In the genomic region with DNA sequence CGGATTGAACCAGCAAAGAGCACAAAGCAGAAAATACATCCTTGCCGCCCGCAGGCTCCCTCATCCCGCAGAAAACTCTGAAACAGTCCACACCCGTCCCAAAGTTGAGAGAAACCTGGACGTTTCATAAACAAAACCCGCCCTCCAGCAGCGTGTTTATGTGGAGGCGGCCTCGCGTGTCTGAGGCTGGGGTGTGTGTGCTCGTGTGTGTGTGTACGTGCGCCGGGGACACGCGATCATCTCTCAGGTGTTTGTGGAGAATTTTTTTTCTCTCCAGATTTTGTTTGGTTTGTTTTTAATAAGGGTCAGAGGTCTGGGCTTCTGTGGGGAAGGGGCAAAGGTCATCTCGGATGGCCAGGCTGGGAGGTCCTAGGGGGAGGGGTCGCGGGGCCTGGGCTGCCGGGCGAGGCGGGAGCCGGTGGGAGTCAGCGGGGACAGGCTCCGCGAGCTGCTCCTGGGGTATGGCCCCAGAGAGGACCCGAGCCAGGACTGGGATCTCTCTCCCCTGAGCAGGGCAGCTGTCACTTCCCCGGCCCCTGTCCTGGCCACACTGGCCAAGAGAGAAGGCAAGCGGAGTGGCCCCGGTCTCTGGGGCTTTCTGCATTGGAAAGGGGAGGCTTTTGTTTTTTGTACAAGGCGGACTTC, we compare ENCODE assay signal across 2 cellular contexts.
TF ChIP-seq lines count a peak whose summit lies in the region.

No MANE protein-coding gene starts in this region.

TF ChIP-seq in SK-N-SH, 30 proteins besides CTCF, POLR2A, EP300 and RAD21 (continued from another document):
- TF ChIP-seq, protein P1, sequence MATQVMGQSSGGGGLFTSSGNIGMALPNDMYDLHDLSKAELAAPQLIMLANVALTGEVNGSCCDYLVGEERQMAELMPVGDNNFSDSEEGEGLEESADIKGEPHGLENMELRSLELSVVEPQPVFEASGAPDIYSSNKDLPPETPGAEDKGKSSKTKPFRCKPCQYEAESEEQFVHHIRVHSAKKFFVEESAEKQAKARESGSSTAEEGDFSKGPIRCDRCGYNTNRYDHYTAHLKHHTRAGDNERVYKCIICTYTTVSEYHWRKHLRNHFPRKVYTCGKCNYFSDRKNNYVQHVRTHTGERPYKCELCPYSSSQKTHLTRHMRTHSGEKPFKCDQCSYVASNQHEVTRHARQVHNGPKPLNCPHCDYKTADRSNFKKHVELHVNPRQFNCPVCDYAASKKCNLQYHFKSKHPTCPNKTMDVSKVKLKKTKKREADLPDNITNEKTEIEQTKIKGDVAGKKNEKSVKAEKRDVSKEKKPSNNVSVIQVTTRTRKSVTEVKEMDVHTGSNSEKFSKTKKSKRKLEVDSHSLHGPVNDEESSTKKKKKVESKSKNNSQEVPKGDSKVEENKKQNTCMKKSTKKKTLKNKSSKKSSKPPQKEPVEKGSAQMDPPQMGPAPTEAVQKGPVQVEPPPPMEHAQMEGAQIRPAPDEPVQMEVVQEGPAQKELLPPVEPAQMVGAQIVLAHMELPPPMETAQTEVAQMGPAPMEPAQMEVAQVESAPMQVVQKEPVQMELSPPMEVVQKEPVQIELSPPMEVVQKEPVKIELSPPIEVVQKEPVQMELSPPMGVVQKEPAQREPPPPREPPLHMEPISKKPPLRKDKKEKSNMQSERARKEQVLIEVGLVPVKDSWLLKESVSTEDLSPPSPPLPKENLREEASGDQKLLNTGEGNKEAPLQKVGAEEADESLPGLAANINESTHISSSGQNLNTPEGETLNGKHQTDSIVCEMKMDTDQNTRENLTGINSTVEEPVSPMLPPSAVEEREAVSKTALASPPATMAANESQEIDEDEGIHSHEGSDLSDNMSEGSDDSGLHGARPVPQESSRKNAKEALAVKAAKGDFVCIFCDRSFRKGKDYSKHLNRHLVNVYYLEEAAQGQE (IDR thresholded peaks at IDR 0.05; ENCODE audit: low read depth, low read length): no peak
- TF ChIP-seq GABPA (IDR thresholded peaks at IDR 0.05; ENCODE audit: low read depth): no peak
- TF ChIP-seq GATA2 (CRISPR knock-in tag; IDR thresholded peaks at IDR 0.05): no peak
- TF ChIP-seq, protein P2, sequence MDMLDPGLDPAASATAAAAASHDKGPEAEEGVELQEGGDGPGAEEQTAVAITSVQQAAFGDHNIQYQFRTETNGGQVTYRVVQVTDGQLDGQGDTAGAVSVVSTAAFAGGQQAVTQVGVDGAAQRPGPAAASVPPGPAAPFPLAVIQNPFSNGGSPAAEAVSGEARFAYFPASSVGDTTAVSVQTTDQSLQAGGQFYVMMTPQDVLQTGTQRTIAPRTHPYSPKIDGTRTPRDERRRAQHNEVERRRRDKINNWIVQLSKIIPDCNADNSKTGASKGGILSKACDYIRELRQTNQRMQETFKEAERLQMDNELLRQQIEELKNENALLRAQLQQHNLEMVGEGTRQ (IDR thresholded peaks at IDR 0.05; ENCODE audit: borderline replicate concordance, low read depth, low read length): no peak
- TF ChIP-seq EZH2phosphoT487 (IDR thresholded peaks at IDR 0.05; ENCODE audit: borderline replicate concordance, low read depth): no peak
- TF ChIP-seq TCF12 (IDR thresholded peaks at IDR 0.05): no peak
- TF ChIP-seq ELF1 (IDR thresholded peaks at IDR 0.05): no peak
- TF ChIP-seq, protein P3, sequence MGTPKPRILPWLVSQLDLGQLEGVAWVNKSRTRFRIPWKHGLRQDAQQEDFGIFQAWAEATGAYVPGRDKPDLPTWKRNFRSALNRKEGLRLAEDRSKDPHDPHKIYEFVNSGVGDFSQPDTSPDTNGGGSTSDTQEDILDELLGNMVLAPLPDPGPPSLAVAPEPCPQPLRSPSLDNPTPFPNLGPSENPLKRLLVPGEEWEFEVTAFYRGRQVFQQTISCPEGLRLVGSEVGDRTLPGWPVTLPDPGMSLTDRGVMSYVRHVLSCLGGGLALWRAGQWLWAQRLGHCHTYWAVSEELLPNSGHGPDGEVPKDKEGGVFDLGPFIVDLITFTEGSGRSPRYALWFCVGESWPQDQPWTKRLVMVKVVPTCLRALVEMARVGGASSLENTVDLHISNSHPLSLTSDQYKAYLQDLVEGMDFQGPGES (IDR thresholded peaks at IDR 0.05; ENCODE audit: low read depth, low read length): no peak
- TF ChIP-seq RCOR1 (IDR thresholded peaks at IDR 0.05; ENCODE audit: low read length): no peak
- no peak for TF ChIP-seq YY1 (IDR thresholded peaks at IDR 0.05; ENCODE audit: low read depth)
- TF ChIP-seq MEF2A (IDR thresholded peaks at IDR 0.05; ENCODE audit: borderline replicate concordance, low read depth): no peak
- TF ChIP-seq TEAD4 (IDR thresholded peaks at IDR 0.05; ENCODE audit: borderline replicate concordance, insufficient read depth): no peak
- no peak for TF ChIP-seq TAF1 (IDR thresholded peaks at IDR 0.05; ENCODE audit: borderline replicate concordance, low read depth, low read length)
- TF ChIP-seq POLR2AphosphoS5 (IDR thresholded peaks at IDR 0.05; ENCODE audit: low read depth, low read length): no peak
- no peak for TF ChIP-seq SMC3 (IDR thresholded peaks at IDR 0.05; ENCODE audit: low read depth, low read length)
- TF ChIP-seq, protein P4, sequence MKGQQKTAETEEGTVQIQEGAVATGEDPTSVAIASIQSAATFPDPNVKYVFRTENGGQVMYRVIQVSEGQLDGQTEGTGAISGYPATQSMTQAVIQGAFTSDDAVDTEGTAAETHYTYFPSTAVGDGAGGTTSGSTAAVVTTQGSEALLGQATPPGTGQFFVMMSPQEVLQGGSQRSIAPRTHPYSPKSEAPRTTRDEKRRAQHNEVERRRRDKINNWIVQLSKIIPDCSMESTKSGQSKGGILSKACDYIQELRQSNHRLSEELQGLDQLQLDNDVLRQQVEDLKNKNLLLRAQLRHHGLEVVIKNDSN (IDR thresholded peaks at IDR 0.05; ENCODE audit: borderline replicate concordance, low read depth): no peak

TF ChIP-seq in HepG2, 621 proteins besides CTCF, POLR2A, EP300 and RAD21 (continued from another document and continues in another):
- TF ChIP-seq, protein P5, sequence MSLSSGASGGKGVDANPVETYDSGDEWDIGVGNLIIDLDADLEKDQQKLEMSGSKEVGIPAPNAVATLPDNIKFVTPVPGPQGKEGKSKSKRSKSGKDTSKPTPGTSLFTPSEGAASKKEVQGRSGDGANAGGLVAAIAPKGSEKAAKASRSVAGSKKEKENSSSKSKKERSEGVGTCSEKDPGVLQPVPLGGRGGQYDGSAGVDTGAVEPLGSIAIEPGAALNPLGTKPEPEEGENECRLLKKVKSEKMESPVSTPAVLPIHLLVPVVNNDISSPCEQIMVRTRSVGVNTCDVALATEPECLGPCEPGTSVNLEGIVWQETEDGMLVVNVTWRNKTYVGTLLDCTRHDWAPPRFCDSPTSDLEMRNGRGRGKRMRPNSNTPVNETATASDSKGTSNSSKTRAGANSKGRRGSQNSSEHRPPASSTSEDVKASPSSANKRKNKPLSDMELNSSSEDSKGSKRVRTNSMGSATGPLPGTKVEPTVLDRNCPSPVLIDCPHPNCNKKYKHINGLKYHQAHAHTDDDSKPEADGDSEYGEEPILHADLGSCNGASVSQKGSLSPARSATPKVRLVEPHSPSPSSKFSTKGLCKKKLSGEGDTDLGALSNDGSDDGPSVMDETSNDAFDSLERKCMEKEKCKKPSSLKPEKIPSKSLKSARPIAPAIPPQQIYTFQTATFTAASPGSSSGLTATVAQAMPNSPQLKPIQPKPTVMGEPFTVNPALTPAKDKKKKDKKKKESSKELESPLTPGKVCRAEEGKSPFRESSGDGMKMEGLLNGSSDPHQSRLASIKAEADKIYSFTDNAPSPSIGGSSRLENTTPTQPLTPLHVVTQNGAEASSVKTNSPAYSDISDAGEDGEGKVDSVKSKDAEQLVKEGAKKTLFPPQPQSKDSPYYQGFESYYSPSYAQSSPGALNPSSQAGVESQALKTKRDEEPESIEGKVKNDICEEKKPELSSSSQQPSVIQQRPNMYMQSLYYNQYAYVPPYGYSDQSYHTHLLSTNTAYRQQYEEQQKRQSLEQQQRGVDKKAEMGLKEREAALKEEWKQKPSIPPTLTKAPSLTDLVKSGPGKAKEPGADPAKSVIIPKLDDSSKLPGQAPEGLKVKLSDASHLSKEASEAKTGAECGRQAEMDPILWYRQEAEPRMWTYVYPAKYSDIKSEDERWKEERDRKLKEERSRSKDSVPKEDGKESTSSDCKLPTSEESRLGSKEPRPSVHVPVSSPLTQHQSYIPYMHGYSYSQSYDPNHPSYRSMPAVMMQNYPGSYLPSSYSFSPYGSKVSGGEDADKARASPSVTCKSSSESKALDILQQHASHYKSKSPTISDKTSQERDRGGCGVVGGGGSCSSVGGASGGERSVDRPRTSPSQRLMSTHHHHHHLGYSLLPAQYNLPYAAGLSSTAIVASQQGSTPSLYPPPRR (CRISPR knock-in tag; IDR thresholded peaks at IDR 0.05; ENCODE audit: borderline replicate concordance): peak; percentile 96
- TF ChIP-seq, protein P6, sequence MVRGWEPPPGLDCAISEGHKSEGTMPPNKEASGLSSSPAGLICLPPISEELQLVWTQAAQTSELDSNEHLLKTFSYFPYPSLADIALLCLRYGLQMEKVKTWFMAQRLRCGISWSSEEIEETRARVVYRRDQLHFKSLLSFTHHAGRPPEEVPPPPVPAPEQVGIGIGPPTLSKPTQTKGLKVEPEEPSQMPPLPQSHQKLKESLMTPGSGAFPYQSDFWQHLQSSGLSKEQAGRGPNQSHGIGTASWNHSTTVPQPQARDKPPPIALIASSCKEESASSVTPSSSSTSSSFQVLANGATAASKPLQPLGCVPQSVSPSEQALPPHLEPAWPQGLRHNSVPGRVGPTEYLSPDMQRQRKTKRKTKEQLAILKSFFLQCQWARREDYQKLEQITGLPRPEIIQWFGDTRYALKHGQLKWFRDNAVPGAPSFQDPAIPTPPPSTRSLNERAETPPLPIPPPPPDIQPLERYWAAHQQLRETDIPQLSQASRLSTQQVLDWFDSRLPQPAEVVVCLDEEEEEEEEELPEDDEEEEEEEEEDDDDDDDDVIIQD (CRISPR knock-in tag; IDR thresholded peaks at IDR 0.05; ENCODE audit: low read depth): peak; percentile 16; the same call in 1 of the 2 replicates
- TF ChIP-seq KLF11 (CRISPR knock-in tag; IDR thresholded peaks at IDR 0.05): 0 out of 2 replicates have a peak, but pooled peaks have one; percentile 41
- TF ChIP-seq, protein P7, sequence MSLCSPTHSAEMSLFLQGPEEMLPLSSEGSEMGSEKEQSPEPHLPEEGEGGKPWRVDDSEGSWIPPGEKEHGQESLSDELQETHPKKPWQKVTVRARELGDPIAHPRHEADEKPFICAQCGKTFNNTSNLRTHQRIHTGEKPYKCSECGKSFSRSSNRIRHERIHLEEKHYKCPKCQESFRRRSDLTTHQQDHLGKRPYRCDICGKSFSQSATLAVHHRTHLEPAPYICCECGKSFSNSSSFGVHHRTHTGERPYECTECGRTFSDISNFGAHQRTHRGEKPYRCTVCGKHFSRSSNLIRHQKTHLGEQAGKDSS (CRISPR knock-in tag; IDR thresholded peaks at IDR 0.05; ENCODE audit: borderline replicate concordance, low read depth): no peak
- TF ChIP-seq TBX2 (CRISPR knock-in tag; IDR thresholded peaks at IDR 0.05; ENCODE audit: borderline replicate concordance): peak; percentile 87
- TF ChIP-seq, protein P8, sequence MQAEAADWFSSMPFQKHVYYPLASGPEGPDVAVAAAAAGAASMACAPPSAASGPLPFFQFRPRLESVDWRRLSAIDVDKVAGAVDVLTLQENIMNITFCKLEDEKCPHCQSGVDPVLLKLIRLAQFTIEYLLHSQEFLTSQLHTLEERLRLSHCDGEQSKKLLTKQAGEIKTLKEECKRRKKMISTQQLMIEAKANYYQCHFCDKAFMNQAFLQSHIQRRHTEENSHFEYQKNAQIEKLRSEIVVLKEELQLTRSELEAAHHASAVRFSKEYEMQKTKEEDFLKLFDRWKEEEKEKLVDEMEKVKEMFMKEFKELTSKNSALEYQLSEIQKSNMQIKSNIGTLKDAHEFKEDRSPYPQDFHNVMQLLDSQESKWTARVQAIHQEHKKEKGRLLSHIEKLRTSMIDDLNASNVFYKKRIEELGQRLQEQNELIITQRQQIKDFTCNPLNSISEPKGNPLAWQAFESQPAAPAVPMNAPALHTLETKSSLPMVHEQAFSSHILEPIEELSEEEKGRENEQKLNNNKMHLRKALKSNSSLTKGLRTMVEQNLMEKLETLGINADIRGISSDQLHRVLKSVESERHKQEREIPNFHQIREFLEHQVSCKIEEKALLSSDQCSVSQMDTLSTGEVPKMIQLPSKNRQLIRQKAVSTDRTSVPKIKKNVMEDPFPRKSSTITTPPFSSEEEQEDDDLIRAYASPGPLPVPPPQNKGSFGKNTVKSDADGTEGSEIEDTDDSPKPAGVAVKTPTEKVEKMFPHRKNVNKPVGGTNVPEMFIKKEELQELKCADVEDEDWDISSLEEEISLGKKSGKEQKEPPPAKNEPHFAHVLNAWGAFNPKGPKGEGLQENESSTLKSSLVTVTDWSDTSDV (CRISPR knock-in tag; IDR thresholded peaks at IDR 0.05): no peak
- no peak for TF ChIP-seq ZNF44 (CRISPR knock-in tag; IDR thresholded peaks at IDR 0.05)
- no peak for TF ChIP-seq ZNF572 (CRISPR knock-in tag; IDR thresholded peaks at IDR 0.05)
- peak; percentile 88 for TF ChIP-seq ZNF703 (CRISPR knock-in tag; IDR thresholded peaks at IDR 0.05; ENCODE audit: borderline replicate concordance)
- TF ChIP-seq, protein P9, sequence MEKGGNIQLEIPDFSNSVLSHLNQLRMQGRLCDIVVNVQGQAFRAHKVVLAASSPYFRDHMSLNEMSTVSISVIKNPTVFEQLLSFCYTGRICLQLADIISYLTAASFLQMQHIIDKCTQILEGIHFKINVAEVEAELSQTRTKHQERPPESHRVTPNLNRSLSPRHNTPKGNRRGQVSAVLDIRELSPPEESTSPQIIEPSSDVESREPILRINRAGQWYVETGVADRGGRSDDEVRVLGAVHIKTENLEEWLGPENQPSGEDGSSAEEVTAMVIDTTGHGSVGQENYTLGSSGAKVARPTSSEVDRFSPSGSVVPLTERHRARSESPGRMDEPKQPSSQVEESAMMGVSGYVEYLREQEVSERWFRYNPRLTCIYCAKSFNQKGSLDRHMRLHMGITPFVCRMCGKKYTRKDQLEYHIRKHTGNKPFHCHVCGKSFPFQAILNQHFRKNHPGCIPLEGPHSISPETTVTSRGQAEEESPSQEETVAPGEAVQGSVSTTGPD (CRISPR knock-in tag; IDR thresholded peaks at IDR 0.05): no peak
- TF ChIP-seq LCORL (IDR thresholded peaks at IDR 0.05): no peak
- TF ChIP-seq LCORL (CRISPR knock-in tag; IDR thresholded peaks at IDR 0.05): peak; percentile 78
- TF ChIP-seq GABPA (IDR thresholded peaks at IDR 0.05; ENCODE audit: low read depth, low read length): no peak
- TF ChIP-seq GABPA (CRISPR knock-in tag; IDR thresholded peaks at IDR 0.05; ENCODE audit: low read depth): peak; percentile 41; the same call in 1 of the 2 replicates
- TF ChIP-seq, protein P10, sequence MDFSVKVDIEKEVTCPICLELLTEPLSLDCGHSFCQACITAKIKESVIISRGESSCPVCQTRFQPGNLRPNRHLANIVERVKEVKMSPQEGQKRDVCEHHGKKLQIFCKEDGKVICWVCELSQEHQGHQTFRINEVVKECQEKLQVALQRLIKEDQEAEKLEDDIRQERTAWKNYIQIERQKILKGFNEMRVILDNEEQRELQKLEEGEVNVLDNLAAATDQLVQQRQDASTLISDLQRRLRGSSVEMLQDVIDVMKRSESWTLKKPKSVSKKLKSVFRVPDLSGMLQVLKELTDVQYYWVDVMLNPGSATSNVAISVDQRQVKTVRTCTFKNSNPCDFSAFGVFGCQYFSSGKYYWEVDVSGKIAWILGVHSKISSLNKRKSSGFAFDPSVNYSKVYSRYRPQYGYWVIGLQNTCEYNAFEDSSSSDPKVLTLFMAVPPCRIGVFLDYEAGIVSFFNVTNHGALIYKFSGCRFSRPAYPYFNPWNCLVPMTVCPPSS (IDR thresholded peaks at IDR 0.05): no peak
- peak; percentile 93 for TF ChIP-seq ZBTB7A (CRISPR knock-in tag; IDR thresholded peaks at IDR 0.05)
- TF ChIP-seq TBL1XR1 (IDR thresholded peaks at IDR 0.05; ENCODE audit: borderline replicate concordance, low read length, partially characterized antibody): no peak
- peak; percentile 98 for TF ChIP-seq ZNF775 (CRISPR knock-in tag; IDR thresholded peaks at IDR 0.05; ENCODE audit: borderline replicate concordance)
- peak; percentile 72 for TF ChIP-seq HNF4G (IDR thresholded peaks at IDR 0.05; ENCODE audit: borderline replicate concordance, low read depth, low read length)
- no peak for TF ChIP-seq HNF4G (CRISPR knock-in tag; IDR thresholded peaks at IDR 0.05; ENCODE audit: borderline replicate concordance, low read depth)
- TF ChIP-seq ZNF3 (CRISPR knock-in tag; IDR thresholded peaks at IDR 0.05): no peak
- TF ChIP-seq REPIN1 (CRISPR knock-in tag; IDR thresholded peaks at IDR 0.05; ENCODE audit: borderline replicate concordance, low read depth): no peak
